In the genomic region with DNA sequence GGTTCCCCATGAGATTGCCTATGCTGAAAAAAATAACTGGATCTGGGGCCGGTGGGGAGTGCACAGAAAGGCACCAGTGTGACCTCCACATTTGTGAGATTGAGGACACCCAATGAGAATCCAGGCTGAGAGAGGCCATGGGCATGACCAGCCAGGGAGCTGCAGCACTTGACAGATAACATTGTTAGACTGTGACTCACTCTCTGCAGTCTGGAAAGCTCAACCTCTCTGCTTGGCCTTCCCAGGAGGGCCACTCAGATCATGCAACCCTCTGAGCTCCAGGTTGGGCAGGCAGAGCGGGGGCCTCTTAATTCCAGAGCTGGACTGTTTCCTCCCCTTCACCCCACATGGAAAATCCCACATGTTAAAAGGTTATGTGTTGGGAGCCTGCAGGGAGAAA, we compare ENCODE assay signal across 1 cellular context.
TF ChIP-seq lines count a peak whose summit lies in the region.

No MANE protein-coding gene starts in this region.

TF ChIP-seq in WTC11, 78 proteins besides CTCF, POLR2A, EP300 and RAD21 (continued from another document):
- TF ChIP-seq, protein P1, sequence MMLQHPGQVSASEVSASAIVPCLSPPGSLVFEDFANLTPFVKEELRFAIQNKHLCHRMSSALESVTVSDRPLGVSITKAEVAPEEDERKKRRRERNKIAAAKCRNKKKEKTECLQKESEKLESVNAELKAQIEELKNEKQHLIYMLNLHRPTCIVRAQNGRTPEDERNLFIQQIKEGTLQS (CRISPR knock-in tag; conservative IDR thresholded peaks at IDR 0.05): no peak
- TF ChIP-seq CREM (CRISPR knock-in tag; IDR thresholded peaks at IDR 0.05) (no peak), RELA (CRISPR knock-in tag; IDR thresholded peaks at IDR 0.05; ENCODE audit: borderline replicate concordance) (no peak), ZNF281 (CRISPR knock-in tag; IDR thresholded peaks at IDR 0.05) (no peak), ZNF219 (CRISPR knock-in tag; IDR thresholded peaks at IDR 0.05; ENCODE audit: borderline replicate concordance) (no peak), ZNF263 (CRISPR knock-in tag; IDR thresholded peaks at IDR 0.05; ENCODE audit: low read depth) (no peak), SMAD4 (CRISPR knock-in tag; IDR thresholded peaks at IDR 0.05) (no peak), ZNF317 (CRISPR knock-in tag; IDR thresholded peaks at IDR 0.05; ENCODE audit: borderline replicate concordance, low read depth) (no peak), NR2C2 (CRISPR knock-in tag; IDR thresholded peaks at IDR 0.05) (no peak), GTF2I (CRISPR knock-in tag; conservative IDR thresholded peaks at IDR 0.05) (no peak), AR (CRISPR knock-in tag; IDR thresholded peaks at IDR 0.05) (no peak)
- TF ChIP-seq, protein P2, sequence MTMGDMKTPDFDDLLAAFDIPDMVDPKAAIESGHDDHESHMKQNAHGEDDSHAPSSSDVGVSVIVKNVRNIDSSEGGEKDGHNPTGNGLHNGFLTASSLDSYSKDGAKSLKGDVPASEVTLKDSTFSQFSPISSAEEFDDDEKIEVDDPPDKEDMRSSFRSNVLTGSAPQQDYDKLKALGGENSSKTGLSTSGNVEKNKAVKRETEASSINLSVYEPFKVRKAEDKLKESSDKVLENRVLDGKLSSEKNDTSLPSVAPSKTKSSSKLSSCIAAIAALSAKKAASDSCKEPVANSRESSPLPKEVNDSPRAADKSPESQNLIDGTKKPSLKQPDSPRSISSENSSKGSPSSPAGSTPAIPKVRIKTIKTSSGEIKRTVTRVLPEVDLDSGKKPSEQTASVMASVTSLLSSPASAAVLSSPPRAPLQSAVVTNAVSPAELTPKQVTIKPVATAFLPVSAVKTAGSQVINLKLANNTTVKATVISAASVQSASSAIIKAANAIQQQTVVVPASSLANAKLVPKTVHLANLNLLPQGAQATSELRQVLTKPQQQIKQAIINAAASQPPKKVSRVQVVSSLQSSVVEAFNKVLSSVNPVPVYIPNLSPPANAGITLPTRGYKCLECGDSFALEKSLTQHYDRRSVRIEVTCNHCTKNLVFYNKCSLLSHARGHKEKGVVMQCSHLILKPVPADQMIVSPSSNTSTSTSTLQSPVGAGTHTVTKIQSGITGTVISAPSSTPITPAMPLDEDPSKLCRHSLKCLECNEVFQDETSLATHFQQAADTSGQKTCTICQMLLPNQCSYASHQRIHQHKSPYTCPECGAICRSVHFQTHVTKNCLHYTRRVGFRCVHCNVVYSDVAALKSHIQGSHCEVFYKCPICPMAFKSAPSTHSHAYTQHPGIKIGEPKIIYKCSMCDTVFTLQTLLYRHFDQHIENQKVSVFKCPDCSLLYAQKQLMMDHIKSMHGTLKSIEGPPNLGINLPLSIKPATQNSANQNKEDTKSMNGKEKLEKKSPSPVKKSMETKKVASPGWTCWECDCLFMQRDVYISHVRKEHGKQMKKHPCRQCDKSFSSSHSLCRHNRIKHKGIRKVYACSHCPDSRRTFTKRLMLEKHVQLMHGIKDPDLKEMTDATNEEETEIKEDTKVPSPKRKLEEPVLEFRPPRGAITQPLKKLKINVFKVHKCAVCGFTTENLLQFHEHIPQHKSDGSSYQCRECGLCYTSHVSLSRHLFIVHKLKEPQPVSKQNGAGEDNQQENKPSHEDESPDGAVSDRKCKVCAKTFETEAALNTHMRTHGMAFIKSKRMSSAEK (CRISPR knock-in tag; IDR thresholded peaks at IDR 0.05; ENCODE audit: borderline replicate concordance): no peak
TF ChIP-seq in WTC11: peak in this region for 0.
